In the genomic region with DNA sequence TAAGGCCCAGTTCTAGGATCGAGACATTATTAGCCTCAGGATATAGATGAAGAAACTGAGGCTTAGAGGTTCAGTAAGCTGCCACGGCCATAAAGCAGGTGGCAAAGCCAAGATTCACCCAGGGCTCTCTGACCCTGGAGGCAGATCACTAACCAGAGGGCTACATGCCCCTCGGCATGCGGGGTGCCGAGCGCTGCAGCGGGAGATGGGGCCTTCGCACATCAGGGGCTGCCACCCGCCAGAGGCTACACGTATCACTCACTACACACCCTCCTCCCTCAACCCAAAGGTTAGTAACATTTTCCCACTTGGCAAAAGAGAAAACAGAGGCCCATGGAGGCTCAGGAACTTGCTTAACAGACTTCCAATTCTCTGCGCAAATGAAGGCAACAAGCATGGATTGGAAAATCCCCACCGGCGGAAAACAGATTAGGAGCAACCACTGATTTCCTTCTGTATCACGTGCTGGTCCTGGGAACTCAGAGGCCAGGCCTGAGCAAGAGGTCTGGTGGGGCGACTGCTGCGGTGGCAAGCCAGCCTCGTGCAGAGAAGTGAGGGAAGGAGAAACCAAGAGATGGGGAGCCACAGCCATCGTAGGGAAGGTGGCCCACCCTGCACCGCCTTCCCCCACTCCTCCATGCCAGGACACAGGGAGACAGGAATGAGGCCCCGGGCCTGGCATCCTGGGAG, we compare ENCODE assay signal across 1 cellular context.
TF ChIP-seq lines count a peak whose summit lies in the region.

No MANE protein-coding gene starts in this region.

TF ChIP-seq in GM23338, 12 proteins besides CTCF, POLR2A, EP300 and RAD21:
- TF ChIP-seq CREB1 (CRISPR knock-in tag; IDR thresholded peaks at IDR 0.05; ENCODE audit: low read depth) (no peak), ZNF331 (CRISPR knock-in tag; IDR thresholded peaks at IDR 0.05; ENCODE audit: low read depth) (no peak), JUNB (IDR thresholded peaks at IDR 0.05; ENCODE audit: unreplicated experiment) (no peak), EZH2 (IDR thresholded peaks at IDR 0.05; ENCODE audit: low read depth, unreplicated experiment) (no peak), ZNF114 (CRISPR knock-in tag; IDR thresholded peaks at IDR 0.05) (no peak), EZH2phosphoT487 (IDR thresholded peaks at IDR 0.05; ENCODE audit: unreplicated experiment) (no peak), NANOG (IDR thresholded peaks at IDR 0.05; ENCODE audit: borderline replicate concordance) (no peak), STAT1 (IDR thresholded peaks at IDR 0.05; ENCODE audit: unreplicated experiment) (no peak), POLR2AphosphoS5 (IDR thresholded peaks at IDR 0.05; ENCODE audit: low read depth) (no peak)
- TF ChIP-seq, protein P1, sequence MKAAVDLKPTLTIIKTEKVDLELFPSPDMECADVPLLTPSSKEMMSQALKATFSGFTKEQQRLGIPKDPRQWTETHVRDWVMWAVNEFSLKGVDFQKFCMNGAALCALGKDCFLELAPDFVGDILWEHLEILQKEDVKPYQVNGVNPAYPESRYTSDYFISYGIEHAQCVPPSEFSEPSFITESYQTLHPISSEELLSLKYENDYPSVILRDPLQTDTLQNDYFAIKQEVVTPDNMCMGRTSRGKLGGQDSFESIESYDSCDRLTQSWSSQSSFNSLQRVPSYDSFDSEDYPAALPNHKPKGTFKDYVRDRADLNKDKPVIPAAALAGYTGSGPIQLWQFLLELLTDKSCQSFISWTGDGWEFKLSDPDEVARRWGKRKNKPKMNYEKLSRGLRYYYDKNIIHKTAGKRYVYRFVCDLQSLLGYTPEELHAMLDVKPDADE (IDR thresholded peaks at IDR 0.05): no peak
- TF ChIP-seq, protein P2, sequence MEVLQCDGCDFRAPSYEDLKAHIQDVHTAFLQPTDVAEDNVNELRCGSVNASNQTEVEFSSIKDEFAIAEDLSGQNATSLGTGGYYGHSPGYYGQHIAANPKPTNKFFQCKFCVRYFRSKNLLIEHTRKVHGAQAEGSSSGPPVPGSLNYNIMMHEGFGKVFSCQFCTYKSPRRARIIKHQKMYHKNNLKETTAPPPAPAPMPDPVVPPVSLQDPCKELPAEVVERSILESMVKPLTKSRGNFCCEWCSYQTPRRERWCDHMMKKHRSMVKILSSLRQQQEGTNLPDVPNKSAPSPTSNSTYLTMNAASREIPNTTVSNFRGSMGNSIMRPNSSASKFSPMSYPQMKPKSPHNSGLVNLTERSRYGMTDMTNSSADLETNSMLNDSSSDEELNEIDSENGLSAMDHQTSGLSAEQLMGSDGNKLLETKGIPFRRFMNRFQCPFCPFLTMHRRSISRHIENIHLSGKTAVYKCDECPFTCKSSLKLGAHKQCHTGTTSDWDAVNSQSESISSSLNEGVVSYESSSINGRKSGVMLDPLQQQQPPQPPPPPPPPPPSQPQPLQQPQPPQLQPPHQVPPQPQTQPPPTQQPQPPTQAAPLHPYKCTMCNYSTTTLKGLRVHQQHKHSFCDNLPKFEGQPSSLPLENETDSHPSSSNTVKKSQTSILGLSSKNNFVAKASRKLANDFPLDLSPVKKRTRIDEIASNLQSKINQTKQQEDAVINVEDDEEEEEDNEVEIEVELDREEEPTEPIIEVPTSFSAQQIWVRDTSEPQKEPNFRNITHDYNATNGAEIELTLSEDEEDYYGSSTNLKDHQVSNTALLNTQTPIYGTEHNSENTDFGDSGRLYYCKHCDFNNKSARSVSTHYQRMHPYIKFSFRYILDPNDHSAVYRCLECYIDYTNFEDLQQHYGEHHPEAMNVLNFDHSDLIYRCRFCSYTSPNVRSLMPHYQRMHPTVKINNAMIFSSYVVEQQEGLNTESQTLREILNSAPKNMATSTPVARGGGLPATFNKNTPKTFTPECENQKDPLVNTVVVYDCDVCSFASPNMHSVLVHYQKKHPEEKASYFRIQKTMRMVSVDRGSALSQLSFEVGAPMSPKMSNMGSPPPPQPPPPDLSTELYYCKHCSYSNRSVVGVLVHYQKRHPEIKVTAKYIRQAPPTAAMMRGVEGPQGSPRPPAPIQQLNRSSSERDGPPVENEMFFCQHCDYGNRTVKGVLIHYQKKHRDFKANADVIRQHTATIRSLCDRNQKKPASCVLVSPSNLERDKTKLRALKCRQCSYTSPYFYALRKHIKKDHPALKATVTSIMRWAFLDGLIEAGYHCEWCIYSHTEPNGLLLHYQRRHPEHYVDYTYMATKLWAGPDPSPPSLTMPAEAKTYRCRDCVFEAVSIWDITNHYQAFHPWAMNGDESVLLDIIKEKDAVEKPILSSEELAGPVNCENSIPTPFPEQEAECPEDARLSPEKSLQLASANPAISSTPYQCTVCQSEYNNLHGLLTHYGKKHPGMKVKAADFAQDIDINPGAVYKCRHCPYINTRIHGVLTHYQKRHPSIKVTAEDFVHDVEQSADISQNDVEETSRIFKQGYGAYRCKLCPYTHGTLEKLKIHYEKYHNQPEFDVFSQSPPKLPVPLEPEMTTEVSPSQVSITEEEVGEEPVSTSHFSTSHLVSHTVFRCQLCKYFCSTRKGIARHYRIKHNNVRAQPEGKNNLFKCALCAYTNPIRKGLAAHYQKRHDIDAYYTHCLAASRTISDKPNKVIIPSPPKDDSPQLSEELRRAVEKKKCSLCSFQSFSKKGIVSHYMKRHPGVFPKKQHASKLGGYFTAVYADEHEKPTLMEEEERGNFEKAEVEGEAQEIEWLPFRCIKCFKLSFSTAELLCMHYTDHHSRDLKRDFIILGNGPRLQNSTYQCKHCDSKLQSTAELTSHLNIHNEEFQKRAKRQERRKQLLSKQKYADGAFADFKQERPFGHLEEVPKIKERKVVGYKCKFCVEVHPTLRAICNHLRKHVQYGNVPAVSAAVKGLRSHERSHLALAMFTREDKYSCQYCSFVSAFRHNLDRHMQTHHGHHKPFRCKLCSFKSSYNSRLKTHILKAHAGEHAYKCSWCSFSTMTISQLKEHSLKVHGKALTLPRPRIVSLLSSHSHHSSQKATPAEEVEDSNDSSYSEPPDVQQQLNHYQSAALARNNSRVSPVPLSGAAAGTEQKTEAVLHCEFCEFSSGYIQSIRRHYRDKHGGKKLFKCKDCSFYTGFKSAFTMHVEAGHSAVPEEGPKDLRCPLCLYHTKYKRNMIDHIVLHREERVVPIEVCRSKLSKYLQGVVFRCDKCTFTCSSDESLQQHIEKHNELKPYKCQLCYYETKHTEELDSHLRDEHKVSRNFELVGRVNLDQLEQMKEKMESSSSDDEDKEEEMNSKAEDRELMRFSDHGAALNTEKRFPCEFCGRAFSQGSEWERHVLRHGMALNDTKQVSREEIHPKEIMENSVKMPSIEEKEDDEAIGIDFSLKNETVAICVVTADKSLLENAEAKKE (CRISPR knock-in tag; IDR thresholded peaks at IDR 0.05): no peak
- TF ChIP-seq, protein P3, sequence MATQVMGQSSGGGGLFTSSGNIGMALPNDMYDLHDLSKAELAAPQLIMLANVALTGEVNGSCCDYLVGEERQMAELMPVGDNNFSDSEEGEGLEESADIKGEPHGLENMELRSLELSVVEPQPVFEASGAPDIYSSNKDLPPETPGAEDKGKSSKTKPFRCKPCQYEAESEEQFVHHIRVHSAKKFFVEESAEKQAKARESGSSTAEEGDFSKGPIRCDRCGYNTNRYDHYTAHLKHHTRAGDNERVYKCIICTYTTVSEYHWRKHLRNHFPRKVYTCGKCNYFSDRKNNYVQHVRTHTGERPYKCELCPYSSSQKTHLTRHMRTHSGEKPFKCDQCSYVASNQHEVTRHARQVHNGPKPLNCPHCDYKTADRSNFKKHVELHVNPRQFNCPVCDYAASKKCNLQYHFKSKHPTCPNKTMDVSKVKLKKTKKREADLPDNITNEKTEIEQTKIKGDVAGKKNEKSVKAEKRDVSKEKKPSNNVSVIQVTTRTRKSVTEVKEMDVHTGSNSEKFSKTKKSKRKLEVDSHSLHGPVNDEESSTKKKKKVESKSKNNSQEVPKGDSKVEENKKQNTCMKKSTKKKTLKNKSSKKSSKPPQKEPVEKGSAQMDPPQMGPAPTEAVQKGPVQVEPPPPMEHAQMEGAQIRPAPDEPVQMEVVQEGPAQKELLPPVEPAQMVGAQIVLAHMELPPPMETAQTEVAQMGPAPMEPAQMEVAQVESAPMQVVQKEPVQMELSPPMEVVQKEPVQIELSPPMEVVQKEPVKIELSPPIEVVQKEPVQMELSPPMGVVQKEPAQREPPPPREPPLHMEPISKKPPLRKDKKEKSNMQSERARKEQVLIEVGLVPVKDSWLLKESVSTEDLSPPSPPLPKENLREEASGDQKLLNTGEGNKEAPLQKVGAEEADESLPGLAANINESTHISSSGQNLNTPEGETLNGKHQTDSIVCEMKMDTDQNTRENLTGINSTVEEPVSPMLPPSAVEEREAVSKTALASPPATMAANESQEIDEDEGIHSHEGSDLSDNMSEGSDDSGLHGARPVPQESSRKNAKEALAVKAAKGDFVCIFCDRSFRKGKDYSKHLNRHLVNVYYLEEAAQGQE (IDR thresholded peaks at IDR 0.05; ENCODE audit: unreplicated experiment): no peak
